1 cellular context compared by ENCODE assay signal in the genomic region with DNA sequence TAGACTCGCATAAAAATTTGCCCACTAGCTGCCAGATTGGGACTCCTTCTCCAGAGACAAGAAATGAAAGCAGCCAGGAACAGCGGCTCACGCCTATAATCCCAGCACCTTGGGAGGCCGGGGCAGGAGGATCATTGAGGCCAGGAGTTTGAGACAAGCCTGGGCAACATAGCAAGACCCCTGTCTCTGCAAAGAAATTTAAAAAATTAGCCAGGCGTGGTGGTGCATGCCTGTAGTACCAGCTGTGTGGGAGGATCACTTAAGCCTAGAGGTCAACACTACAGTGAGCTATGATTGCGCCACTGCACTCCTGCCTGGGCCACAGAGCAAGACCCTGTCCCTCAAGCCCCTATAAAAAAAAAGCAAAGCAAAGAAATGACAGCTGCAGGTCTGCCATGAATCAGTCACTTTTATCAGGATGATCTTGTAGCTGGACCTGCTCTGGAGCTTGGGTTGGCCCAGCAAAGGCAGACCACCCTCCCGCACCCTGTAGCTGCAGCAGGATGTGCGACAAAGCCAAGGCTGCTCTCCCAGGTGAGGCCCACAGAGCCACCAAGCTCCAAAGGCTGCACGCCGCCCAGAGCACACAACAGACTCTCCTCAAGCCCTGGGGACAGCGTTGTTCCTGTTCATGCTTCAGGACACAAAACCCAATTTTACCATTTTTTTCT.
A peak's percentile ranks its signal among the peaks of the same experiment; 100 is the strongest.
TF ChIP-seq lines count a peak whose summit lies in the region.

No MANE protein-coding gene starts in this region.

TF ChIP-seq in HepG2, 621 proteins besides CTCF, POLR2A, EP300 and RAD21 (continued from another document):
- TF ChIP-seq ZBTB44 (CRISPR knock-in tag; IDR thresholded peaks at IDR 0.05) (no peak), ZNF296 (CRISPR knock-in tag; conservative IDR thresholded peaks at IDR 0.05) (no peak), ARID5B (CRISPR knock-in tag; IDR thresholded peaks at IDR 0.05) (no peak), SIN3B (IDR thresholded peaks at IDR 0.05; ENCODE audit: low read length) (no peak), MAZ (IDR thresholded peaks at IDR 0.05; ENCODE audit: borderline replicate concordance, low read depth, low read length) (no peak), MAZ (CRISPR knock-in tag; IDR thresholded peaks at IDR 0.05; ENCODE audit: low read depth) (no peak), ZNF460 (CRISPR knock-in tag; IDR thresholded peaks at IDR 0.05; ENCODE audit: borderline replicate concordance) (peak; percentile 56; the same call in 1 of the 2 replicates), EEA1 (CRISPR knock-in tag; IDR thresholded peaks at IDR 0.05; ENCODE audit: borderline replicate concordance) (no peak), ZNF280D (CRISPR knock-in tag; IDR thresholded peaks at IDR 0.05) (no peak)
